Comparison of ENCODE assay signal across 8 cellular contexts in the genomic region with DNA sequence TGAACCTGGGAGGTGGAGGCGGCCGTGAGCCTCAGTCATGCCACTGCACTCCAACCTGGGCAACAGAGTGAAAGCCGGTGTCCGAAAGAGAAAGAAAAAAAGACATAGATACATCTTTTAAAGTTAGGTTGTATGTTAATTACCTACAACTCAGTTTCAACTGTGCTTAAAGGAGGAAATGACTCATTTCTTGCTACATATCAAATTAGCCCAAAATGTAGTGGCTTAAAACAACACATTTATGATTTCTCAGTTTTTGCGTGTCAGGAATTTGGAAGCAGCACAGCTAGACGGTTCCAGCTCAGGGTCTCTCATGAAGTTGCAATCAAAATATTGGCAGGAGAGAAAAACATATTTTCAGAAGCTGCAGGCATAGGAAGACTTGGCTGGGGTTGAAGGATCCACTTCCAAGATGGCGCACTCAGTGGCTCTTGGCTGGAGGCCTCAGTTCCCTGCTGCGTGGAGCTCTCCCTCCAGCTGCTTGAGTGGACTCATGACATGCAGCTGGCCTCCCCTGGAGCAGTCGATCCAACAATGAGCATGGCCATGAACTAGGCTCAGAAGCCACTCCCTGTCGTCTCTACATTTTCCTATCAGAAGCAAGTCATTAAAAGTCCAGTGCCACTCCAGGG. TPM values are rescaled to one million over a fixed set of nuclear protein-coding genes. Genes with fewer than 3 reads are reported as not detected.
DNase-seq lines count a peak whose midpoint lies in the region; ATAC-seq and TF ChIP-seq lines count a peak whose summit lies in the region.

No MANE protein-coding gene starts in this region.

- TF ChIP-seq CTCF in fibroblast of villous mesenchyme (IDR thresholded peaks at IDR 0.05; ENCODE audit: insufficient read depth, low read depth, low read length) = no peak

- no peak overlapping the region for H3K4me3 ChIP-seq in fibroblast of villous mesenchyme (ENCODE audit: low read depth, low read length)

- DNase-seq in SKM-1 treated with dmso at 0.1 percent for 144 hours (lab: John Stamatoyannopoulos, UW; ENCODE audit: unreplicated experiment) (peak; percentile 23), SKM-1 (lab: John Stamatoyannopoulos, UW; ENCODE audit: unreplicated experiment) (no peak), fibroblast of villous mesenchyme (ENCODE audit: low read depth) (peak; percentile 60), smooth muscle cell of the brain vasculature (ENCODE audit: low read depth, low spot score) (peak; percentile 90)
- DNase-seq in activated T-cell treated with anti-CD3 and anti-CD28 coated beads, Interleukin-2, amount 50 U/mL, for 48 hours = peak; percentile 61 to 67

- ATAC-seq in HG03432 (IDR thresholded peaks at IDR 0.05; ENCODE audit: unreplicated experiment) = peak; percentile 50
- ATAC-seq in HG03039 (IDR thresholded peaks at IDR 0.05; ENCODE audit: unreplicated experiment) = no peak
- ATAC-seq in GM21825 (IDR thresholded peaks at IDR 0.05; ENCODE audit: unreplicated experiment) = no peak

RNA-seq across cellular contexts. Expression of a gene that starts 7.1 kb away (rescaled TPM):
- total RNA-seq in fibroblast of villous mesenchyme = 392 and 421 TPM in 2 replicates

RNA-seq across cellular contexts. Expression of a gene that starts 59.3 kb away (rescaled TPM):
- total RNA-seq in fibroblast of villous mesenchyme = 39.7 and 44.5 TPM in 2 replicates
